9 cellular contexts compared by ENCODE assay signal in the genomic region with DNA sequence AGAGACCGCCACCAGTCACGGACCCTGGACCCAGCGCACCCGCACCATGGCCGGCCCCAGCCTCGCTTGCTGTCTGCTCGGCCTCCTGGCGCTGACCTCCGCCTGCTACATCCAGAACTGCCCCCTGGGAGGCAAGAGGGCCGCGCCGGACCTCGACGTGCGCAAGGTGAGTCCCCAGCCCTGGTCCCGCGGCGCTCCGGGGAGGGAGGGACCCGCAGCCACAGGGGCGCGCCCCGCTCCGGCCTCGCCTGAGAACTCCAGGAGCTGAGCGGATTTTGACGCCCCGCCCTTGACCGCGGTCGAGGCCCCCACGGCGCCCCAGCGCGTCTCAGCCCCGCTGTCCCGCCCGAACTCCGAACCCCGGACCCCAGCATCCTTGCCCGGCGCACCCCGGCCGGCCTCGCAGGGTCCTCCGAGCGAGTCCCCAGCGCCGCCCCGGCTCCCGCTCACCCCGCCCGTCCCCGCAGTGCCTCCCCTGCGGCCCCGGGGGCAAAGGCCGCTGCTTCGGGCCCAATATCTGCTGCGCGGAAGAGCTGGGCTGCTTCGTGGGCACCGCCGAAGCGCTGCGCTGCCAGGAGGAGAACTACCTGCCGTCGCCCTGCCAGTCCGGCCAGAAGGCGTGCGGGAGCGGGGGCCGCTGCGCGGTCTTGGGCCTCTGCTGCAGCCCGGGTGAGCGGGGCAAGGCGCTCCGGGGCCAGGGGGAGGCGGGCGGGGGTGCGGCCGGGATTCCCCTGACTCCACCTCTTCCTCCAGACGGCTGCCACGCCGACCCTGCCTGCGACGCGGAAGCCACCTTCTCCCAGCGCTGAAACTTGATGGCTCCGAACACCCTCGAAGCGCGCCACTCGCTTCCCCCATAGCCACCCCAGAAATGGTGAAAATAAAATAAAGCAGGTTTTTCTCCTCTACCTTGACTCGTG. TPM values are rescaled to one million over a fixed set of nuclear protein-coding genes. Genes with fewer than 3 reads are reported as not detected.
A peak's percentile ranks its signal among the peaks of the same experiment; 100 is the strongest.
DNase-seq lines count a peak whose midpoint lies in the region; ATAC-seq and TF ChIP-seq lines count a peak whose summit lies in the region.
"Had no signal": no experiment of that assay in that cellular context is flagged by ENCODE, and none has a peak within 500 bp of the region (broad histone marks: within the 10 kb centered on the region; RNA-seq: fewer than 3 reads in every experiment).

A gene (plus strand): TSS at position 11 of the 920 bp plus-strand sequence. CDS start 36 bp downstream, at position 47.

- H3K27me3 Mint-ChIP-seq in dendritic cell treated with granulocyte-macrophage colony-stimulating factor and Interleukin-4, amounts not matched to agents 40 ng/mL and 50 ng/mL, for 4 days, result peaks cover 62% of the 10 kb centered on the region
- peaks cover 0 to 7% (median 0%) of the 10 kb centered on the region in 5 donors for H3K27me3 Mint-ChIP-seq in naive thymus-derived CD4-positive, alpha-beta T cell

- no peaks in the 10 kb centered on the region for H3K9me3 Mint-ChIP-seq in dendritic cell treated with granulocyte-macrophage colony-stimulating factor and Interleukin-4, amounts not matched to agents 40 ng/mL and 50 ng/mL, for 4 days
- H3K9me3 Mint-ChIP-seq in naive thymus-derived CD4-positive, alpha-beta T cell, result peaks cover 0 to 2% (median 0%) of the 10 kb centered on the region in 11 donors

- peaks cover 0 to 21% of the 10 kb centered on the region in 2 donors for H3K4me1 ChIP-seq in naive thymus-derived CD4-positive, alpha-beta T cell (ENCODE audit: control insufficient read depth in 2 of 2, insufficient read depth in 2 of 2, low read length in 2 of 2)

- POLR2A ChIA-PET in AG04450 (lab: Yijun Ruan, JAX), result interaction anchor here (0.6 kb wide), 1 partner anchor 18 kb away, joined by 5 read pairs; no protein-coding TSS in a partner anchor
- POLR2A ChIA-PET in naive thymus-derived CD4-positive, alpha-beta T cell (lab: Charles Lee), result interaction anchor here (0.6 to 7.0 kb wide), 8 partner anchors 21 to 148 kb away, joined by 3 to 61 read pairs (median 4); a partner anchor contains a TSS

- intact Hi-C loops in dendritic cell treated with granulocyte-macrophage colony-stimulating factor and Interleukin-4, amounts not matched to agents 40 ng/mL and 50 ng/mL, for 4 days (cut with micrococcal nuclease), result no loop called here
- intact Hi-C loops in naive thymus-derived CD4-positive, alpha-beta T cell (cut with micrococcal nuclease), result loop anchor here (1.0 to 5.0 kb wide), 4 partner anchors 18 to 100 kb away; a partner anchor contains a TSS

- peaks cover 5% of the 10 kb centered on the region; the same call in 1 of the 2 replicates for H3K9me3 ChIP-seq in AG04450 (ENCODE audit: control insufficient read depth, insufficient read depth, low read length)
- no peaks in the 10 kb centered on the region for H3K9me3 ChIP-seq in naive thymus-derived CD4-positive, alpha-beta T cell (ENCODE audit: control insufficient read depth in 2 of 3, low read length in 3 of 3)

- H3K4me3 ChIP-seq in AG04450 (ENCODE audit: low read depth, low read length), result peak within 1 kb of the TSS; percentile 48; the same call in 1 of the 2 replicates
- peak within 1 kb of the TSS; percentile 53 for H3K4me3 ChIP-seq in naive thymus-derived CD4-positive, alpha-beta T cell (ENCODE audit: low read length)

- DNase-seq in AG04450 (ENCODE audit: low read depth, low spot score), result no peak
- peak; percentile 58 for DNase-seq in activated CD4-positive, alpha-beta T cell treated with anti-CD3 and anti-CD28 coated beads for 1 hour
- DNase-seq in naive thymus-derived CD4-positive, alpha-beta T cell, result peak; percentile 58 to 78 (median 73)
- peak; percentile 70 for DNase-seq in stimulated activated naive CD4-positive, alpha-beta T cell treated with Interleukin-2 at 50 U/mL for 16 hours (lab: John Stamatoyannopoulos, UW)
- no peak for DNase-seq in HuH-7 (ENCODE audit: low spot score)
- DNase-seq in NCI-H526 treated with DMSO at 0.1 percent for 48 hours (lab: John Stamatoyannopoulos, UW), result no peak

- H3K27ac ChIP-seq in AG04450 (ENCODE audit: low read depth, low read length), result no peak within 1 kb of the TSS
- peak within 1 kb of the TSS; percentile 76 for H3K27ac ChIP-seq in naive thymus-derived CD4-positive, alpha-beta T cell (ENCODE audit: low read depth, low read length)

- H3K36me3 Mint-ChIP-seq in dendritic cell treated with granulocyte-macrophage colony-stimulating factor and Interleukin-4, amounts not matched to agents 40 ng/mL and 50 ng/mL, for 4 days (ENCODE audit: low read depth), result no peaks in the 10 kb centered on the region
- H3K36me3 Mint-ChIP-seq in naive thymus-derived CD4-positive, alpha-beta T cell, result peaks cover 0 to 7% (median 4%) of the 10 kb centered on the region in 5 donors

- peak within 1 kb of the TSS; percentile 64 for H3K4me3 Mint-ChIP-seq in dendritic cell treated with granulocyte-macrophage colony-stimulating factor and Interleukin-4, amounts not matched to agents 40 ng/mL and 50 ng/mL, for 4 days
- peak within 1 kb of the TSS; percentile 61 to 90 (median 86) for H3K4me3 Mint-ChIP-seq in naive thymus-derived CD4-positive, alpha-beta T cell

- H3K27ac Mint-ChIP-seq in dendritic cell treated with granulocyte-macrophage colony-stimulating factor and Interleukin-4, amounts not matched to agents 40 ng/mL and 50 ng/mL, for 4 days, result peak within 1 kb of the TSS; percentile 54
- peak within 1 kb of the TSS; percentile 77 to 97 (median 90) for H3K27ac Mint-ChIP-seq in naive thymus-derived CD4-positive, alpha-beta T cell

- TF ChIP-seq CTCF in AG04450 (IDR thresholded peaks at IDR 0.05; ENCODE audit: low read depth, low read length), result no peak

- H3K27me3 ChIP-seq in AG04450 (ENCODE audit: control insufficient read depth, insufficient read depth, low read length), result peaks cover 31% of the 10 kb centered on the region
- H3K27me3 ChIP-seq in naive thymus-derived CD4-positive, alpha-beta T cell (ENCODE audit: control insufficient read depth in 2 of 2, insufficient read depth in 2 of 2, low read length in 2 of 2), result no peaks in the 10 kb centered on the region

- H3K4me1 Mint-ChIP-seq in dendritic cell treated with granulocyte-macrophage colony-stimulating factor and Interleukin-4, amounts not matched to agents 40 ng/mL and 50 ng/mL, for 4 days (ENCODE audit: low read depth), result peaks cover 36% of the 10 kb centered on the region
- H3K4me1 Mint-ChIP-seq in naive thymus-derived CD4-positive, alpha-beta T cell, result peaks cover 15 to 42% (median 29%) of the 10 kb centered on the region in 7 donors

- CTCF ChIA-PET in AG04450 (lab: Charles Lee), result interaction anchor here (2.9 kb wide), 1 partner anchor 18 kb away, joined by 17 read pairs; no protein-coding TSS in a partner anchor
- CTCF ChIA-PET in naive thymus-derived CD4-positive, alpha-beta T cell (lab: Charles Lee), result interaction anchor here (0.5 to 1.4 kb wide), 5 partner anchors 21 to 143 kb away, joined by 3 to 5 read pairs (median 3); no protein-coding TSS in a partner anchor

- H3K36me3 ChIP-seq in naive thymus-derived CD4-positive, alpha-beta T cell (ENCODE audit: control insufficient read depth in 2 of 3, insufficient read depth in 3 of 3, low read length in 3 of 3), result peaks cover 0 to 12% (median 0%) of the 10 kb centered on the region in 3 experiments

- peak; percentile 88 for ATAC-seq in naive thymus-derived CD4-positive, alpha-beta T cell
- no peak for ATAC-seq in GM19452 (IDR thresholded peaks at IDR 0.05; ENCODE audit: unreplicated experiment)

RNA-seq across cellular contexts. Expression of the gene that starts here (rescaled TPM):
- polyA plus RNA-seq in AG04450 (2011; rRNA removed), result not detected in 2 replicates
- not detected in 2 replicates for polyA minus RNA-seq in AG04450 (2011; rRNA and poly(A)+ RNA removed)
- total RNA-seq in naive thymus-derived CD4-positive, alpha-beta T cell, result 1 to 10 TPM in 2 of 5 experiments, not detected in 3; 1.8 to 2.3 TPM
- polyA plus RNA-seq in naive thymus-derived CD4-positive, alpha-beta T cell, result 1 to 10 TPM; 1.2 to 1.4 TPM
- total RNA-seq: T-helper 2 cell treated with Interferon-gamma antibody and Interleukin-4, amounts not matched to agents 100 ng/mL and 5 ng/mL, for 36 hours had no signal

Comparison
In these comparisons a context has a peak if more than half of its experiments do, and no peak if none do; other contexts are left out.
1. DNase-seq: peak in activated CD4-positive, alpha-beta T cell treated with anti-CD3 and anti-CD28 coated beads for 1 hour (single experiment), naive thymus-derived CD4-positive, alpha-beta T cell (9 of 9) and stimulated activated naive CD4-positive, alpha-beta T cell treated with Interleukin-2 at 50 U/mL for 16 hours (single experiment); none in AG04450 (single experiment), HuH-7 (single experiment) and NCI-H526 treated with DMSO at 0.1 percent for 48 hours (single experiment).